9 cellular contexts compared by ENCODE assay signal in genomic region chr13:67147257-67148218, GRCh38.
DNase-seq lines count a peak whose midpoint lies in the region; ATAC-seq and TF ChIP-seq lines count a peak whose summit lies in the region.
"Had no signal": no experiment of that assay in that cellular context is flagged by ENCODE, and none has a peak within 500 bp of the region (broad histone marks: within the 10 kb centered on the region; RNA-seq: fewer than 3 reads in every experiment).

No MANE protein-coding gene starts in this region.

- no peaks in the 10 kb centered on the region for H4K20me1 ChIP-seq in smooth muscle cell (ENCODE audit: low read depth)

- no peaks in the 10 kb centered on the region for H3K27me3 Mint-ChIP-seq in brain
- H3K27me3 Mint-ChIP-seq: activated T-cell treated with anti-CD3 and anti-CD28 coated beads, Interleukin-2, amount 50 U/mL, for 24 hours had no signal

- H3K27ac Mint-ChIP-seq in brain = peak overlapping the region; percentile 53 to 89 (median 78)
- H3K27ac Mint-ChIP-seq: activated T-cell treated with anti-CD3 and anti-CD28 coated beads, Interleukin-2, amount 50 U/mL, for 24 hours had no signal

- DNase-seq in NCI-H1417 (lab: John Stamatoyannopoulos, UW) (peak in 2 of 3 experiments; percentile 12 to 40), NCI-H1417 treated with DMSO at 0.1 percent for 48 hours (lab: John Stamatoyannopoulos, UW) (no peak), iPS-NIHi11 (ENCODE audit: low spot score) (peak; percentile 11), smooth muscle cell (lab: John Stamatoyannopoulos, UW; ENCODE audit: unreplicated experiment) (no peak), putamen (ENCODE audit: low spot score) (no peak)
- DNase-seq: activated T-cell treated with anti-CD3 and anti-CD28 coated beads, Interleukin-2, amount 50 U/mL, for 24 hours had no signal

- peak overlapping the region; percentile 75 for H2AFZ ChIP-seq in smooth muscle cell (ENCODE audit: low read depth)

- H3K4me3 ChIP-seq in smooth muscle cell = no peak overlapping the region

- H3K4me1 ChIP-seq in smooth muscle cell (ENCODE audit: low read depth) = peaks cover 9% of the 10 kb centered on the region

- no peaks in the 10 kb centered on the region for H3K36me3 Mint-ChIP-seq in brain

- H3K9me3 Mint-ChIP-seq in brain = no peaks in the 10 kb centered on the region
- H3K9me3 Mint-ChIP-seq: activated T-cell treated with anti-CD3 and anti-CD28 coated beads, Interleukin-2, amount 50 U/mL, for 24 hours had no signal

- H3K9ac ChIP-seq in smooth muscle cell (ENCODE audit: low read depth) = peak overlapping the region; percentile 27

- peak overlapping the region in 4 of 5 experiments; percentile 51 to 79 (median 60) for H3K4me3 Mint-ChIP-seq in brain
- H3K4me3 Mint-ChIP-seq: activated T-cell treated with anti-CD3 and anti-CD28 coated beads, Interleukin-2, amount 50 U/mL, for 24 hours had no signal

- WGBS in smooth muscle cell (ENCODE audit: low lambda C conversion rate) = 54% methylated on average over 7 of the region's 7 CpGs

- H3K27ac ChIP-seq in smooth muscle cell (ENCODE audit: low read depth) = peak overlapping the region; percentile 64

- no peaks in the 10 kb centered on the region for H3K79me2 ChIP-seq in smooth muscle cell (ENCODE audit: low read depth)

- TF ChIP-seq CTCF in brain (conservative IDR thresholded peaks at IDR 0.05) (no peak), smooth muscle cell (IDR thresholded peaks at IDR 0.05; ENCODE audit: borderline replicate concordance, insufficient read depth, poor library complexity, severe bottlenecking) (no peak)

- H3K4me1 Mint-ChIP-seq in brain = peaks cover 41% of the 10 kb centered on the region

- H3K27me3 ChIP-seq in smooth muscle cell (ENCODE audit: low read depth) = no peaks in the 10 kb centered on the region

- peak overlapping the region; percentile 33 for H3K4me2 ChIP-seq in smooth muscle cell

- no peaks in the 10 kb centered on the region for H3F3A ChIP-seq in smooth muscle cell (ENCODE audit: low read depth)

- no peaks in the 10 kb centered on the region for H3K9me3 ChIP-seq in smooth muscle cell (replicated peaks; ENCODE audit: low read depth)

- no peaks in the 10 kb centered on the region for H3K36me3 ChIP-seq in smooth muscle cell (ENCODE audit: low read depth)

- ATAC-seq in HG03139 (IDR thresholded peaks at IDR 0.05; ENCODE audit: unreplicated experiment) (no peak), HG03280 (IDR thresholded peaks at IDR 0.05; ENCODE audit: unreplicated experiment) (no peak)

Comparison
In these comparisons a context has a peak if more than half of its experiments do, and no peak if none do; other contexts are left out.
1. DNase-seq: peak in NCI-H1417 (2 of 3) and iPS-NIHi11 (single experiment); none in NCI-H1417 treated with DMSO at 0.1 percent for 48 hours (single experiment), smooth muscle cell (single experiment) and putamen (single experiment).